In genomic region chr12:56038022-56038665, GRCh38 we compare ENCODE assay signal across 24 cellular contexts. TPM values are rescaled to one million over a fixed set of nuclear protein-coding genes. Genes with fewer than 3 reads are reported as not detected.
A peak's percentile ranks its signal among the peaks of the same experiment; 100 is the strongest.
DNase-seq lines count a peak whose midpoint lies in the region; ATAC-seq and TF ChIP-seq lines count a peak whose summit lies in the region.
"Had no signal": no experiment of that assay in that cellular context is flagged by ENCODE, and none has a peak within 500 bp of the region (broad histone marks: within the 10 kb centered on the region; RNA-seq: fewer than 3 reads in every experiment).

No MANE protein-coding gene starts in this region.

- H3K36me3 ChIP-seq in CD4-positive, CD25-positive, alpha-beta regulatory T cell (ENCODE audit: control insufficient read depth, insufficient read depth, low read length): peaks cover 6% of the 10 kb centered on the region

- no peaks in the 10 kb centered on the region for H3K27me3 Mint-ChIP-seq in activated CD4-positive, alpha-beta T cell treated with anti-CD3 and anti-CD28 coated beads, Interleukin-2, amount 10 ng/mL, durations not matched to agents 24 days and 14 days
- H3K27me3 Mint-ChIP-seq in CD4-positive, CD25-positive, alpha-beta regulatory T cell: no peaks in the 10 kb centered on the region
- H3K27me3 Mint-ChIP-seq in activated CD8-positive, alpha-beta T cell treated with anti-CD3 and anti-CD28 coated beads for 36 hours: no peaks in the 10 kb centered on the region
- H3K27me3 Mint-ChIP-seq in immature natural killer cell (ENCODE audit: low read depth in 3 of 3): peaks cover 9 to 15% (median 10%) of the 10 kb centered on the region in 3 donors
- H3K27me3 Mint-ChIP-seq: activated CD8-positive, alpha-beta memory T cell treated with anti-CD3 and anti-CD28 coated beads, Interleukin-2, amount 10 ng/mL, durations not matched to agents 7 days and 5 days; memory B cell; type B pancreatic cell had no signal

- H3K4me1 ChIP-seq in CD4-positive, CD25-positive, alpha-beta regulatory T cell (ENCODE audit: control insufficient read depth, insufficient read depth, low read length, poor library complexity, severe bottlenecking): peaks cover 83% of the 10 kb centered on the region

- no peaks in the 10 kb centered on the region for H3K27me3 ChIP-seq in CD4-positive, CD25-positive, alpha-beta regulatory T cell (ENCODE audit: control insufficient read depth, insufficient read depth, low read length)
- H3K27me3 ChIP-seq: dorsolateral prefrontal cortex, heart left ventricle, MG63 had no signal

- CTCF ChIA-PET in activated CD8-positive, alpha-beta T cell treated with anti-CD3 and anti-CD28 coated beads for 36 hours (lab: Charles Lee): interaction anchor here (0.7 to 3.8 kb wide), 6 partner anchors 9 to 300 kb away, joined by 3 to 55 read pairs (median 13); partner anchors contain the start of gene SUOX

- peak overlapping the region; percentile 46 for H3K4me3 ChIP-seq in CD4-positive, CD25-positive, alpha-beta regulatory T cell (ENCODE audit: low read depth, low read length)
- H3K4me3 ChIP-seq: dorsolateral prefrontal cortex, heart left ventricle, MG63 had no signal

- intact Hi-C loops in activated CD4-positive, alpha-beta T cell treated with anti-CD3 and anti-CD28 coated beads, Interleukin-2, amount 10 ng/mL, durations not matched to agents 24 days and 14 days (cut with micrococcal nuclease): no loop called here
- intact Hi-C loops in activated CD8-positive, alpha-beta T cell treated with anti-CD3 and anti-CD28 coated beads for 36 hours (cut with micrococcal nuclease): no loop called here

- POLR2A ChIA-PET in activated CD8-positive, alpha-beta T cell treated with anti-CD3 and anti-CD28 coated beads for 36 hours (lab: Charles Lee): interaction anchor here (0.6 to 2.9 kb wide), 3 partner anchors 64 to 1105 kb away, joined by 3 to 12 read pairs (median 6); partner anchors contain the start of genes RAB5B and RPL41

- H3K4me3 Mint-ChIP-seq in activated CD4-positive, alpha-beta T cell treated with anti-CD3 and anti-CD28 coated beads, Interleukin-2, amount 10 ng/mL, durations not matched to agents 24 days and 14 days: no peak overlapping the region
- peak overlapping the region; percentile 60 to 83 (median 74) for H3K4me3 Mint-ChIP-seq in CD4-positive, CD25-positive, alpha-beta regulatory T cell
- H3K4me3 Mint-ChIP-seq in activated CD8-positive, alpha-beta T cell treated with anti-CD3 and anti-CD28 coated beads for 36 hours: no peak overlapping the region
- H3K4me3 Mint-ChIP-seq in immature natural killer cell: peak overlapping the region in 3 of 5 donors; percentile 11 to 27 (median 12)
- H3K4me3 Mint-ChIP-seq: activated CD8-positive, alpha-beta memory T cell treated with anti-CD3 and anti-CD28 coated beads, Interleukin-2, amount 10 ng/mL, durations not matched to agents 7 days and 5 days; memory B cell; type B pancreatic cell had no signal

- ATAC-seq in CD4-positive, CD25-positive, alpha-beta regulatory T cell (ENCODE audit: low read depth in 2 of 2): no peak
- ATAC-seq in activated CD8-positive, alpha-beta T cell treated with anti-CD3 and anti-CD28 coated beads for 36 hours: no peak
- ATAC-seq: activated CD8-positive, alpha-beta memory T cell treated with anti-CD3 and anti-CD28 coated beads, Interleukin-2, amount 10 ng/mL, durations not matched to agents 7 days and 5 days; heart left ventricle had no signal

- peaks cover 52% of the 10 kb centered on the region for H3K36me3 Mint-ChIP-seq in activated CD4-positive, alpha-beta T cell treated with anti-CD3 and anti-CD28 coated beads, Interleukin-2, amount 10 ng/mL, durations not matched to agents 24 days and 14 days (ENCODE audit: low read depth)
- H3K36me3 Mint-ChIP-seq in CD4-positive, CD25-positive, alpha-beta regulatory T cell: peaks cover 41% of the 10 kb centered on the region
- H3K36me3 Mint-ChIP-seq in activated CD8-positive, alpha-beta T cell treated with anti-CD3 and anti-CD28 coated beads for 36 hours (ENCODE audit: low read depth): peaks cover 44% of the 10 kb centered on the region
- H3K36me3 Mint-ChIP-seq in immature natural killer cell: peaks cover 3 to 15% (median 7%) of the 10 kb centered on the region in 3 donors

- peak overlapping the region; percentile 29 for H3K27ac Mint-ChIP-seq in activated CD4-positive, alpha-beta T cell treated with anti-CD3 and anti-CD28 coated beads, Interleukin-2, amount 10 ng/mL, durations not matched to agents 24 days and 14 days
- peak overlapping the region; percentile 84 to 91 (median 88) for H3K27ac Mint-ChIP-seq in CD4-positive, CD25-positive, alpha-beta regulatory T cell
- H3K27ac Mint-ChIP-seq in activated CD8-positive, alpha-beta T cell treated with anti-CD3 and anti-CD28 coated beads for 36 hours: peak overlapping the region; percentile 43
- H3K27ac Mint-ChIP-seq in immature natural killer cell: peak overlapping the region in 4 of 6 donors; percentile 15 to 60 (median 40)
- H3K27ac Mint-ChIP-seq: memory B cell, type B pancreatic cell had no signal

- no peaks in the 10 kb centered on the region for H3K9me3 Mint-ChIP-seq in activated CD4-positive, alpha-beta T cell treated with anti-CD3 and anti-CD28 coated beads, Interleukin-2, amount 10 ng/mL, durations not matched to agents 24 days and 14 days
- H3K9me3 Mint-ChIP-seq in CD4-positive, CD25-positive, alpha-beta regulatory T cell: no peaks in the 10 kb centered on the region
- H3K9me3 Mint-ChIP-seq in activated CD8-positive, alpha-beta T cell treated with anti-CD3 and anti-CD28 coated beads for 36 hours: no peaks in the 10 kb centered on the region
- H3K9me3 Mint-ChIP-seq in immature natural killer cell: no peaks in the 10 kb centered on the region
- H3K9me3 Mint-ChIP-seq: memory B cell, type B pancreatic cell had no signal

- peak overlapping the region; percentile 86 for H3K27ac ChIP-seq in CD4-positive, CD25-positive, alpha-beta regulatory T cell (ENCODE audit: insufficient read depth, low read length, poor library complexity, severe bottlenecking)
- H3K27ac ChIP-seq: dorsolateral prefrontal cortex, epithelial cell of prostate, heart left ventricle had no signal

- no peak for TF ChIP-seq CTCF in activated CD8-positive, alpha-beta T cell treated with anti-CD3 and anti-CD28 coated beads for 36 hours (IDR thresholded peaks at IDR 0.05)

- H3K9me3 ChIP-seq in CD4-positive, CD25-positive, alpha-beta regulatory T cell (ENCODE audit: control insufficient read depth in 2 of 2, low read length in 2 of 2): no peaks in the 10 kb centered on the region
- H3K9me3 ChIP-seq: heart left ventricle, MG63 had no signal

- H3K4me1 Mint-ChIP-seq in activated CD4-positive, alpha-beta T cell treated with anti-CD3 and anti-CD28 coated beads, Interleukin-2, amount 10 ng/mL, durations not matched to agents 24 days and 14 days: peaks cover 43% of the 10 kb centered on the region
- H3K4me1 Mint-ChIP-seq in CD4-positive, CD25-positive, alpha-beta regulatory T cell: peaks cover 34 to 84% (median 66%) of the 10 kb centered on the region in 4 donors
- H3K4me1 Mint-ChIP-seq in activated CD8-positive, alpha-beta T cell treated with anti-CD3 and anti-CD28 coated beads for 36 hours (ENCODE audit: low read depth): peaks cover 57% of the 10 kb centered on the region
- peaks cover 25 to 31% of the 10 kb centered on the region in 2 donors for H3K4me1 Mint-ChIP-seq in immature natural killer cell

- no peak for DNase-seq in activated CD4-positive, alpha-beta T cell treated with anti-CD3 and anti-CD28 coated beads, Interleukin-2, amount 10 ng/mL, durations not matched to agents 24 days and 14 days
- no peak for DNase-seq in activated CD4-positive, alpha-beta T cell treated with anti-CD3 and anti-CD28 coated beads, Interleukin-2, amount 50 U/mL, for 48 hours
- DNase-seq in CD4-positive, CD25-positive, alpha-beta regulatory T cell: peak in 1 of 3 donors; percentile 66
- DNase-seq in activated CD8-positive, alpha-beta T cell treated with anti-CD3 and anti-CD28 coated beads for 36 hours: no peak
- DNase-seq in immature natural killer cell: no peak
- no peak for DNase-seq in central memory CD4-positive, alpha-beta T cell
- no peak for DNase-seq in NCI-H2196 treated with DMSO at 0.1 percent for 48 hours (lab: John Stamatoyannopoulos, UW; ENCODE audit: unreplicated experiment)
- no peak for DNase-seq in NCI-H146 treated with DMSO at 0.1 percent for 48 hours (lab: John Stamatoyannopoulos, UW; ENCODE audit: unreplicated experiment)
- DNase-seq: activated CD8-positive, alpha-beta memory T cell treated with anti-CD3 and anti-CD28 coated beads, Interleukin-2, amount 10 ng/mL, durations not matched to agents 7 days and 5 days; activated gamma-delta T cell; caudate nucleus; COR-L47; DMS79 treated with DMSO at 0.1 percent for 48 hours; dorsolateral prefrontal cortex; heart left ventricle; KBM-7; MG63; NCI-H2081 treated with DMSO at 0.1 percent for 48 hours; NCI-H446 treated with DMSO at 0.1 percent for 48 hours; stimulated activated CD8-positive, alpha-beta memory T cell treated with anti-CD3 and anti-CD28 coated beads, Interleukin-4, amount 100 ng/mL, for 48 hours had no signal

RNA-seq across cellular contexts. Expression of gene RPS26, which starts 3.6 kb away (rescaled TPM):
- total RNA-seq in activated CD4-positive, alpha-beta T cell treated with anti-CD3 and anti-CD28 coated beads, Interleukin-2, amount 10 ng/mL, durations not matched to agents 24 days and 14 days: 40.5 and 46.3 TPM in 2 replicates
- 26.3 TPM for total RNA-seq in CD4-positive, CD25-positive, alpha-beta regulatory T cell
- polyA plus RNA-seq in CD4-positive, CD25-positive, alpha-beta regulatory T cell: 1,000 to 10,000 TPM in 1 of 4 donors, 100 to 1,000 TPM in 3; 288 to 1,151 (median 836) TPM
- 10 to 100 TPM; 29.7 to 29.8 TPM for total RNA-seq in activated CD8-positive, alpha-beta T cell treated with anti-CD3 and anti-CD28 coated beads for 36 hours
- polyA plus RNA-seq in immature natural killer cell: 100 to 1,000 TPM; 294 to 705 (median 698) TPM

RNA-seq across cellular contexts. Expression of gene IKZF4, which starts 17.3 kb away (rescaled TPM):
- total RNA-seq in activated CD4-positive, alpha-beta T cell treated with anti-CD3 and anti-CD28 coated beads, Interleukin-2, amount 10 ng/mL, durations not matched to agents 24 days and 14 days: 24.3 and 26.1 TPM in 2 replicates
- 22.3 TPM for total RNA-seq in CD4-positive, CD25-positive, alpha-beta regulatory T cell
- 1 to 10 TPM; 5.8 to 8.1 (median 6.4) TPM for polyA plus RNA-seq in CD4-positive, CD25-positive, alpha-beta regulatory T cell
- 10 to 100 TPM; 20.5 to 20.8 TPM for total RNA-seq in activated CD8-positive, alpha-beta T cell treated with anti-CD3 and anti-CD28 coated beads for 36 hours
- polyA plus RNA-seq in immature natural killer cell: 1 to 10 TPM in 1 of 3 donors, not detected in 2; 1.0 TPM

RNA-seq across cellular contexts. Expression of gene SUOX, which starts 41.1 kb away (rescaled TPM):
- total RNA-seq in activated CD4-positive, alpha-beta T cell treated with anti-CD3 and anti-CD28 coated beads, Interleukin-2, amount 10 ng/mL, durations not matched to agents 24 days and 14 days: 9.3 and 10.2 TPM in 2 replicates
- 6.9 TPM for total RNA-seq in CD4-positive, CD25-positive, alpha-beta regulatory T cell
- 10 to 100 TPM in 1 of 4 donors, 1 to 10 TPM in 3; 2.2 to 10.3 (median 5.9) TPM for polyA plus RNA-seq in CD4-positive, CD25-positive, alpha-beta regulatory T cell
- 1 to 10 TPM; 4.6 to 6.2 TPM for total RNA-seq in activated CD8-positive, alpha-beta T cell treated with anti-CD3 and anti-CD28 coated beads for 36 hours
- 1 to 10 TPM; 3.5 to 5.9 (median 5.9) TPM for polyA plus RNA-seq in immature natural killer cell

RNA-seq across cellular contexts. Expression of gene ERBB3, which starts 41.8 kb away (rescaled TPM):
- 0.14 and 0.57 TPM in 2 replicates for total RNA-seq in activated CD4-positive, alpha-beta T cell treated with anti-CD3 and anti-CD28 coated beads, Interleukin-2, amount 10 ng/mL, durations not matched to agents 24 days and 14 days
- 0.69 TPM for total RNA-seq in CD4-positive, CD25-positive, alpha-beta regulatory T cell
- under 1 TPM; 0.14 to 1.00 (median 0.56) TPM for polyA plus RNA-seq in CD4-positive, CD25-positive, alpha-beta regulatory T cell
- total RNA-seq in activated CD8-positive, alpha-beta T cell treated with anti-CD3 and anti-CD28 coated beads for 36 hours: under 1 TPM; 0.98 to 0.99 TPM
- not detected for polyA plus RNA-seq in immature natural killer cell
- total RNA-seq: OCI-LY7 had no signal

Comparison
In these comparisons a context has a peak if more than half of its experiments do, and no peak if none do; other contexts are left out.
1. H3K27ac Mint-ChIP-seq: peak in every context shown above with its lines; median percentile 88 in CD4-positive, CD25-positive, alpha-beta regulatory T cell; 43 in activated CD8-positive, alpha-beta T cell treated with anti-CD3 and anti-CD28 coated beads for 36 hours; 40 in immature natural killer cell; 29 in activated CD4-positive, alpha-beta T cell treated with anti-CD3 and anti-CD28 coated beads, Interleukin-2, amount 10 ng/mL, durations not matched to agents 24 days and 14 days.
2. H3K4me3 Mint-ChIP-seq: peak in CD4-positive, CD25-positive, alpha-beta regulatory T cell (4 of 4) and immature natural killer cell (3 of 5); none in activated CD4-positive, alpha-beta T cell treated with anti-CD3 and anti-CD28 coated beads, Interleukin-2, amount 10 ng/mL, durations not matched to agents 24 days and 14 days (single experiment) and activated CD8-positive, alpha-beta T cell treated with anti-CD3 and anti-CD28 coated beads for 36 hours (single experiment).